22 cellular contexts compared by ENCODE assay signal in the genomic region with DNA sequence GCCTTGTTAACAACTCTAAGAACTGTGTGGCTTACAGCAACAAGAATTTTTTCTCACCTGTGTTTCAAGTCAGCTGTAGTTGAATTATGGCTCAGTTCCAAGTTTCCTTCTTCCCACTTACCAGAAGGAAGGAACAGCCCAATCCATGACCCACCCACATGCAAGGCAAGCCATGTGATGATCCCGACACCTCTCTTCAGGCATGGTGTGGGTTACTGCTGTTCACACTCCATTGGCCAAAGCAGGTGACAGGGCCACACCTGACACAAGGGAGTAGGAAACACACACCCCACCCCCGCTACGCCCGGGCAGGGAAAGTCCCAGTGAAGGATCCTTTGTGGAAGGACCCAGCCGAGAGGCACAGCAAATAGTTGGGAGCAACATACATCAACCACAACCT. TPM values are rescaled to one million over a fixed set of nuclear protein-coding genes. Genes with fewer than 3 reads are reported as not detected.
DNase-seq lines count a peak whose midpoint lies in the region; ATAC-seq, FAIRE-seq and TF ChIP-seq lines count a peak whose summit lies in the region.
"Had no signal": no experiment of that assay in that cellular context is flagged by ENCODE, and none has a peak within 500 bp of the region (broad histone marks: within the 10 kb centered on the region; RNA-seq: fewer than 3 reads in every experiment).

No MANE protein-coding gene starts in this region.

- H3K36me3 Mint-ChIP-seq in naive thymus-derived CD4-positive, alpha-beta T cell = no peaks in the 10 kb centered on the region
- H3K36me3 Mint-ChIP-seq: CD4-positive, alpha-beta memory T cell; natural killer cell had no signal

- H3K4me3 Mint-ChIP-seq in naive thymus-derived CD4-positive, alpha-beta T cell = peak overlapping the region in 1 of 10 donors; percentile 6
- H3K4me3 Mint-ChIP-seq: activated naive CD4-positive, alpha-beta T cell treated with anti-CD3 and anti-CD28 coated beads for 36 hours; activated T-cell treated with anti-CD3 and anti-CD28 coated beads, Interleukin-2, amount 50 U/mL, for 4 hours; CD4-positive, alpha-beta memory T cell; natural killer cell had no signal

- RAD21 ChIA-PET in GM12878 (lab: Charles Lee; ENCODE audit: unreplicated experiment) = interaction anchor here (1.1 to 1.5 kb wide), 3 partner anchors 24 to 59 kb away, joined by 4 to 6 read pairs (median 4); no protein-coding TSS in a partner anchor

- peak overlapping the region; percentile 91 for H2AK5ac ChIP-seq in mesenchymal stem cell (ENCODE audit: low read length, severe bottlenecking)

- H3K4me1 ChIP-seq in liver (ENCODE audit: control insufficient read depth in 4 of 4, insufficient read depth in 4 of 4, low read length in 3 of 4) (peaks cover 4 to 31% (median 21%) of the 10 kb centered on the region in 4 donors), HepG2 (ENCODE audit: insufficient read depth, low read length) (peaks cover 19% of the 10 kb centered on the region), GM12878 (ENCODE audit: control insufficient read depth, insufficient read depth, low read length) (no peaks in the 10 kb centered on the region), mesenchymal stem cell (ENCODE audit: control insufficient read depth, insufficient read depth, low read depth, low read length) (peaks cover 17% of the 10 kb centered on the region), upper lobe of right lung (peaks cover 41% of the 10 kb centered on the region)
- H3K4me1 ChIP-seq in naive thymus-derived CD4-positive, alpha-beta T cell (ENCODE audit: control insufficient read depth in 2 of 2, insufficient read depth in 2 of 2, low read length in 2 of 2) = peaks cover 0 to 43% of the 10 kb centered on the region in 2 donors

- H2BK5ac ChIP-seq in mesenchymal stem cell (ENCODE audit: low read depth, low read length, poor library complexity, severe bottlenecking) = peak overlapping the region; percentile 59

- H3K27me3 ChIP-seq in liver (ENCODE audit: control insufficient read depth in 4 of 4, insufficient read depth in 4 of 4, low read length in 3 of 4) = no peaks in the 10 kb centered on the region
- H3K27me3 ChIP-seq in HepG2 (ENCODE audit: control insufficient read depth in 1 of 2, insufficient read depth in 2 of 2, low read length in 2 of 2) = no peaks in the 10 kb centered on the region
- H3K27me3 ChIP-seq in GM12878 (replicated peaks in 1 of 2; ENCODE audit: control insufficient read depth in 2 of 2, insufficient read depth in 2 of 2, low read length in 1 of 2) = no peaks in the 10 kb centered on the region
- no peaks in the 10 kb centered on the region for H3K27me3 ChIP-seq in mesenchymal stem cell (ENCODE audit: control insufficient read depth in 1 of 2, insufficient read depth in 1 of 2, low read length in 2 of 2)
- H3K27me3 ChIP-seq in upper lobe of right lung = no peaks in the 10 kb centered on the region
- H3K27me3 ChIP-seq in naive thymus-derived CD4-positive, alpha-beta T cell (ENCODE audit: control insufficient read depth in 2 of 2, insufficient read depth in 2 of 2, low read length in 2 of 2) = no peaks in the 10 kb centered on the region
- H3K27me3 ChIP-seq: hepatocyte had no signal

- no peaks in the 10 kb centered on the region for H3K9me3 ChIP-seq in liver (ENCODE audit: control insufficient read depth in 4 of 4, low read length in 3 of 4)
- no peaks in the 10 kb centered on the region for H3K9me3 ChIP-seq in HepG2 (ENCODE audit: low read length)
- no peaks in the 10 kb centered on the region for H3K9me3 ChIP-seq in GM12878 (replicated peaks; ENCODE audit: control insufficient read depth, insufficient read depth, low read length)
- no peaks in the 10 kb centered on the region for H3K9me3 ChIP-seq in mesenchymal stem cell (ENCODE audit: control insufficient read depth, low read length)
- H3K9me3 ChIP-seq in upper lobe of right lung = no peaks in the 10 kb centered on the region
- no peaks in the 10 kb centered on the region for H3K9me3 ChIP-seq in naive thymus-derived CD4-positive, alpha-beta T cell (ENCODE audit: control insufficient read depth in 2 of 3, low read length in 3 of 3)
- H3K9me3 ChIP-seq: thoracic aorta had no signal

- CTCF ChIA-PET in HepG2 (lab: Yijun Ruan, JAX; ENCODE audit: low intra/inter-chr PET ratio, low total read pairs) (no interaction called here), GM12878 (lab: Yijun Ruan, JAX) (interaction anchor here (1.3 to 3.5 kb wide), 5 partner anchors 19 to 105 kb away, joined by 3 to 16 read pairs (median 5); no protein-coding TSS in a partner anchor)
- CTCF ChIA-PET in naive thymus-derived CD4-positive, alpha-beta T cell (lab: Charles Lee) = no interaction called here

- peak overlapping the region; percentile 69 to 94 for H2BK12ac ChIP-seq in mesenchymal stem cell (ENCODE audit: low read length in 2 of 2)

- intact Hi-C loops in HepG2 (cut with micrococcal nuclease; ENCODE audit: unreplicated experiment) = no loop called here
- intact Hi-C loops in GM12878 (cut with micrococcal nuclease; ENCODE audit: unreplicated experiment) = no loop called here
- intact Hi-C loops in upper lobe of right lung (cut with DNase I) = no loop called here
- intact Hi-C loops in naive thymus-derived CD4-positive, alpha-beta T cell (cut with micrococcal nuclease) = no loop called here

- H3K4me2 ChIP-seq in HepG2 (ENCODE audit: low read depth, low read length) = no peak overlapping the region
- H3K4me2 ChIP-seq in GM12878 (ENCODE audit: control insufficient read depth, insufficient read depth) = no peak overlapping the region
- no peak overlapping the region for H3K4me2 ChIP-seq in mesenchymal stem cell (ENCODE audit: low read length, poor library complexity, severe bottlenecking)
- H3K4me2 ChIP-seq: hepatocyte had no signal

- H3K9ac ChIP-seq in liver (ENCODE audit: low read depth in 1 of 2, low read length in 2 of 2) = no peak overlapping the region
- H3K9ac ChIP-seq in HepG2 (ENCODE audit: insufficient read depth, low read depth, low read length) = no peak overlapping the region
- no peak overlapping the region for H3K9ac ChIP-seq in GM12878 (ENCODE audit: control insufficient read depth, insufficient read depth, low read length)
- H3K9ac ChIP-seq in mesenchymal stem cell (ENCODE audit: low read length) = no peak overlapping the region

- POLR2A ChIA-PET in HepG2 (lab: Yijun Ruan, JAX) = no interaction called here
- POLR2A ChIA-PET in GM12878 (lab: Charles Lee) = no interaction called here
- POLR2A ChIA-PET in naive thymus-derived CD4-positive, alpha-beta T cell (lab: Charles Lee) = interaction anchor here (0.7 to 2.6 kb wide), 5 partner anchors 7 to 20 kb away, joined by 3 to 15 read pairs (median 3); no protein-coding TSS in a partner anchor

- no peaks in the 10 kb centered on the region for H3K79me2 ChIP-seq in HepG2 (ENCODE audit: insufficient read depth, low read length)
- H3K79me2 ChIP-seq in GM12878 (ENCODE audit: control insufficient read depth, insufficient read depth, low read length) = no peaks in the 10 kb centered on the region
- H3K79me2 ChIP-seq: hepatocyte had no signal

- DNase-seq in HepG2 (ENCODE audit: low spot score) (no peak), GM12878 (ENCODE audit: low read depth, low spot score) (no peak), mesenchymal stem cell (no peak), upper lobe of right lung (no peak), NCI-H2081 treated with DMSO at 0.1 percent for 48 hours (lab: John Stamatoyannopoulos, UW) (no peak)
- no peak for DNase-seq in naive thymus-derived CD4-positive, alpha-beta T cell
- DNase-seq: activated CD4-positive, CD25-positive, alpha-beta regulatory T cell treated with anti-CD3 and anti-CD28 coated beads, Interleukin-2, amount 50 U/mL, for 72 hours; activated naive CD4-positive, alpha-beta T cell treated with anti-CD3 and anti-CD28 coated beads for 36 hours; activated T-cell treated with anti-CD3 and anti-CD28 coated beads, Interleukin-2, amount 50 U/mL, for 4 hours; CD4-positive, alpha-beta memory T cell; GOT3; natural killer cell; NCI-H1417; NCI-H446; stimulated activated CD4-positive, alpha-beta T cell treated with anti-CD3 and anti-CD28 coated beads, Interleukin-2, amount 100 ng/mL, for 24 hours; stimulated activated naive CD4-positive, alpha-beta T cell had no signal

- H3K4me1 Mint-ChIP-seq in naive thymus-derived CD4-positive, alpha-beta T cell = peaks cover 13 to 59% (median 32%) of the 10 kb centered on the region in 7 donors

- H3K36me3 ChIP-seq in liver (ENCODE audit: control insufficient read depth in 4 of 4, insufficient read depth in 3 of 4, low read depth in 1 of 4, low read length in 3 of 4) (no peaks in the 10 kb centered on the region), HepG2 (replicated peaks in 1 of 2; ENCODE audit: control insufficient read depth in 1 of 2, insufficient read depth in 2 of 2, low read length in 2 of 2) (no peaks in the 10 kb centered on the region), GM12878 (ENCODE audit: control insufficient read depth in 2 of 2, insufficient read depth in 2 of 2, low read length in 1 of 2) (no peaks in the 10 kb centered on the region), mesenchymal stem cell (ENCODE audit: control insufficient read depth in 1 of 2, insufficient read depth in 2 of 2, low read depth in 1 of 2, low read length in 2 of 2) (no peaks in the 10 kb centered on the region), upper lobe of right lung (no peaks in the 10 kb centered on the region)
- no peaks in the 10 kb centered on the region for H3K36me3 ChIP-seq in naive thymus-derived CD4-positive, alpha-beta T cell (ENCODE audit: control insufficient read depth in 2 of 3, insufficient read depth in 3 of 3, low read length in 3 of 3)
- H3K36me3 ChIP-seq: thoracic aorta had no signal

- peak overlapping the region in 4 of 9 donors; percentile 10 to 86 (median 70) for H3K27ac Mint-ChIP-seq in naive thymus-derived CD4-positive, alpha-beta T cell
- H3K27ac Mint-ChIP-seq: activated naive CD4-positive, alpha-beta T cell treated with anti-CD3 and anti-CD28 coated beads for 36 hours; natural killer cell; progenitor cell of endocrine pancreas had no signal

- H2AFZ ChIP-seq in HepG2 (ENCODE audit: low read length) (no peak overlapping the region), GM12878 (ENCODE audit: control insufficient read depth, low read depth, low read length) (no peak overlapping the region), mesenchymal stem cell (ENCODE audit: low read depth, low read length) (no peak overlapping the region)
- H2AFZ ChIP-seq: hepatocyte had no signal

- no peak overlapping the region for H3K4ac ChIP-seq in mesenchymal stem cell (ENCODE audit: low read depth in 1 of 2, low read length in 2 of 2)

- peak overlapping the region in 1 of 2 experiments; percentile 68 for H3K14ac ChIP-seq in mesenchymal stem cell (ENCODE audit: low read length in 2 of 2)

- no peak overlapping the region for H2BK120ac ChIP-seq in mesenchymal stem cell (ENCODE audit: low read depth, low read length)

- peak overlapping the region; percentile 64 to 95 for H3K18ac ChIP-seq in mesenchymal stem cell (ENCODE audit: low read depth in 1 of 2, low read length in 2 of 2)

- no peak overlapping the region for H2BK15ac ChIP-seq in mesenchymal stem cell (ENCODE audit: low read depth, poor library complexity, severe bottlenecking)

- no peak for TF ChIP-seq CTCF in liver (IDR thresholded peaks at IDR 0.05; ENCODE audit: low read depth, low read length, missing input control)
- TF ChIP-seq CTCF in HepG2 (CRISPR knock-in tag; IDR thresholded peaks at IDR 0.05) = no peak
- TF ChIP-seq CTCF in GM12878 (IDR thresholded peaks at IDR 0.05 in 2 of 3, conservative IDR thresholded peaks at IDR 0.05 in 1 of 3; ENCODE audit: control insufficient read depth in 2 of 3, extremely low read depth in 1 of 3, insufficient read depth in 1 of 3, low read depth in 3 of 3, low read length in 3 of 3) = no peak
- TF ChIP-seq CTCF in upper lobe of right lung (IDR thresholded peaks at IDR 0.05) = no peak

- TF ChIP-seq EP300 in HepG2 (IDR thresholded peaks at IDR 0.05; ENCODE audit: low read depth in 2 of 2, low read length in 2 of 2) (no peak), HepG2 (CRISPR knock-in tag; IDR thresholded peaks at IDR 0.05; ENCODE audit: borderline replicate concordance) (no peak), GM12878 (IDR thresholded peaks at IDR 0.05; ENCODE audit: borderline replicate concordance in 1 of 2, control insufficient read depth in 1 of 2, low read depth in 2 of 2, low read length in 2 of 2) (no peak)

- SMC1A ChIA-PET in GM12878 (lab: Charles Lee; ENCODE audit: uncharacterized antibody, unreplicated experiment) = interaction anchor here (1.3 to 5.7 kb wide), 8 partner anchors 12 to 73 kb away, joined by 3 to 57 read pairs (median 6); no protein-coding TSS in a partner anchor

- H4K20me1 ChIP-seq in HepG2 (ENCODE audit: insufficient read depth, low read length) (no peaks in the 10 kb centered on the region), GM12878 (ENCODE audit: control insufficient read depth, insufficient read depth) (no peaks in the 10 kb centered on the region)

- H3K27ac ChIP-seq in liver (ENCODE audit: low read depth in 1 of 2, low read length in 2 of 2) (peak overlapping the region; percentile 50 to 65), HepG2 (ENCODE audit: extremely low read length, insufficient read depth, low read length) (no peak overlapping the region), GM12878 (ENCODE audit: control insufficient read depth, insufficient read depth) (no peak overlapping the region), mesenchymal stem cell (ENCODE audit: low read length, poor library complexity, severe bottlenecking) (peak overlapping the region; percentile 27), upper lobe of right lung (no peak overlapping the region)
- H3K27ac ChIP-seq in naive thymus-derived CD4-positive, alpha-beta T cell (ENCODE audit: low read depth, low read length) = no peak overlapping the region
- H3K27ac ChIP-seq: hepatocyte, thoracic aorta had no signal

- no peak overlapping the region for H4K8ac ChIP-seq in mesenchymal stem cell (ENCODE audit: low read length)

- ATAC-seq in HepG2 (no peak), GM12878 (no peak), upper lobe of right lung (peak; percentile 34), HG02981 (IDR thresholded peaks at IDR 0.05; ENCODE audit: unreplicated experiment) (no peak)
- no peak for ATAC-seq in naive thymus-derived CD4-positive, alpha-beta T cell
- ATAC-seq: activated T-cell treated with anti-CD3 and anti-CD28 coated beads, Interleukin-2, amount 50 U/mL, for 4 hours; natural killer cell had no signal

- WGBS in liver = 69% methylated on average over 5 of the region's 5 CpGs
- WGBS in HepG2 (ENCODE audit: low lambda C conversion rate) = 75% methylated on average over 4 of the region's 5 CpGs
- WGBS in GM12878 (ENCODE audit: insufficient coverage, insufficient replicate concordance, low lambda C conversion rate, missing lambda C conversion rate) = 14% methylated on average over 5 of the region's 5 CpGs
- 95% methylated on average over 5 of the region's 5 CpGs for WGBS in mesenchymal stem cell

- TF ChIP-seq POLR2A in HepG2 (IDR thresholded peaks at IDR 0.05; ENCODE audit: insufficient read depth in 1 of 2, low read depth in 2 of 2, low read length in 2 of 2) (no peak), GM12878 (IDR thresholded peaks at IDR 0.05; ENCODE audit: low read depth, low read length) (no peak)

- H3K9me3 Mint-ChIP-seq in naive thymus-derived CD4-positive, alpha-beta T cell = no peaks in the 10 kb centered on the region
- H3K9me3 Mint-ChIP-seq: activated naive CD4-positive, alpha-beta T cell treated with anti-CD3 and anti-CD28 coated beads for 36 hours; activated T-cell treated with anti-CD3 and anti-CD28 coated beads, Interleukin-2, amount 50 U/mL, for 4 hours; CD4-positive, alpha-beta memory T cell; natural killer cell had no signal

- H4K91ac ChIP-seq in mesenchymal stem cell (ENCODE audit: low read length) = peak overlapping the region; percentile 20

- TF ChIP-seq RAD21 in liver (IDR thresholded peaks at IDR 0.05) (no peak), HepG2 (CRISPR knock-in tag; IDR thresholded peaks at IDR 0.05) (no peak), GM12878 (IDR thresholded peaks at IDR 0.05; ENCODE audit: insufficient read depth, low read depth, low read length) (no peak)

- no peak overlapping the region for H3K23ac ChIP-seq in mesenchymal stem cell (ENCODE audit: low read length in 2 of 2)

- BruUV-seq in HepG2 (replicated peaks; lab: Mats Ljungman, UMichigan) (no TSS peak), GM12878 (replicated peaks; lab: Mats Ljungman, UMichigan) (no TSS peak)

- in situ Hi-C loops in HepG2 (cut with HindIII; ENCODE audit: extremely low pct_ligation_motif_present, low pct_unique_long_range_greater_than_20kb) (no loop called here), GM12878 (cut with MboI) (no loop called here)

- peaks cover 0 to 5% (median 0%) of the 10 kb centered on the region in 5 donors for H3K27me3 Mint-ChIP-seq in naive thymus-derived CD4-positive, alpha-beta T cell

- FAIRE-seq in HepG2 (lab: Jason Lieb, UNC) (no peak), GM12878 (lab: Jason Lieb, UNC) (no peak)
- FAIRE-seq: GM12891 had no signal

- H3K4me3 ChIP-seq in liver (ENCODE audit: low read depth in 1 of 3, low read length in 3 of 3) (no peak overlapping the region), HepG2 (replicated peaks in 1 of 3; ENCODE audit: insufficient read depth in 1 of 3, low read depth in 2 of 3, low read length in 3 of 3) (no peak overlapping the region), GM12878 (no peak overlapping the region), mesenchymal stem cell (ENCODE audit: insufficient read depth in 1 of 2, low read depth in 1 of 2, low read length in 2 of 2) (no peak overlapping the region), upper lobe of right lung (no peak overlapping the region)
- no peak overlapping the region for H3K4me3 ChIP-seq in naive thymus-derived CD4-positive, alpha-beta T cell (ENCODE audit: low read length)
- H3K4me3 ChIP-seq: hepatocyte, thoracic aorta had no signal

- H3K79me1 ChIP-seq in mesenchymal stem cell (replicated peaks; ENCODE audit: low read length, poor library complexity, severe bottlenecking) = no peaks in the 10 kb centered on the region

RNA-seq across cellular contexts. Expression of gene KCNJ15, which starts 36.3 kb away (rescaled TPM):
- total RNA-seq in liver (1 to 10 TPM in 1 of 2 donors, under 1 TPM in 1; 0.61 to 4.8 TPM), HepG2 (2016; rRNA removed; fragmentation: Illumina TruSeq; extraction: Trizol) (not detected in 2 replicates), GM12878 (2014; rRNA removed) (not detected in 2 replicates), GM12878 (2014; rRNA removed; fragmentation: Illumina TruSeq; extraction: Trizol) (not detected in 2 replicates), GM12878 (2021) (0.46 and 0.56 TPM in 2 replicates), upper lobe of right lung (80.1 TPM)
- polyA plus RNA-seq in liver (1 to 10 TPM; 1.0 to 3.5 TPM), HepG2 (2011; rRNA removed) (not detected in 2 replicates), GM12878 (2011; rRNA removed) (1.9 and 2.7 TPM in 2 replicates), GM12878 (2014; fragmentation: Illumina TruSeq; extraction: Trizol) (0.19 TPM in 1 of 2 replicates, not detected in the other), GM12878 (2014; fragmentation: Nextera tagmentation; extraction: Ambion mirVana) (under 1 TPM in 1 of 2 experiments, not detected in 1; 0.05 TPM), GM12878 (2014; rRNA removed) (0.16 TPM in 1 of 2 replicates, not detected in the other), GM12878 (2016; fragmentation: Nextera tagmentation; extraction: Ambion mirVana) (not detected)
- total RNA-seq in HepG2 (2016; cell fraction: cytosol; rRNA removed; fragmentation: Illumina TruSeq; extraction: Trizol; ENCODE audit: low read depth) = not detected in 2 replicates
- not detected in 2 replicates for total RNA-seq in HepG2 (2016; cell fraction: insoluble cytoplasmic fraction; rRNA removed; fragmentation: Illumina TruSeq; extraction: Trizol)
- not detected in 2 replicates for total RNA-seq in HepG2 (2016; cell fraction: membrane; rRNA removed; fragmentation: Illumina TruSeq; extraction: Trizol)
- not detected in 2 replicates for total RNA-seq in HepG2 (2016; cell fraction: nucleus; rRNA removed; fragmentation: Illumina TruSeq; extraction: Trizol)
- not detected in 2 replicates for polyA plus RNA-seq in HepG2 (2011; cell fraction: cytosol; rRNA removed)
- polyA plus RNA-seq in HepG2 (2011; cell fraction: nucleus; rRNA removed) = not detected in 2 replicates
- not detected in 2 replicates for polyA plus RNA-seq in HepG2 (2012)
- polyA plus RNA-seq in HepG2 (2016; cell fraction: cytosol; fragmentation: Illumina TruSeq; extraction: Trizol; ENCODE audit: low read depth) = not detected in 2 replicates
- not detected in 2 replicates for polyA plus RNA-seq in HepG2 (2016; cell fraction: insoluble cytoplasmic fraction; fragmentation: Illumina TruSeq; extraction: Trizol; ENCODE audit: low read depth)
- polyA plus RNA-seq in HepG2 (2016; cell fraction: membrane; fragmentation: Illumina TruSeq; extraction: Trizol; ENCODE audit: low read depth) = not detected in 2 replicates
- polyA plus RNA-seq in HepG2 (2016; cell fraction: nucleus; fragmentation: Illumina TruSeq; extraction: Trizol; ENCODE audit: insufficient read depth, low read depth) = not detected in 2 replicates
- 2.6 TPM in 1 of 2 replicates, not detected in the other for polyA minus RNA-seq in HepG2 (2011; rRNA and poly(A)+ RNA removed; ENCODE audit: low replicate concordance)
- polyA minus RNA-seq in HepG2 (2011; cell fraction: cytosol; rRNA and poly(A)+ RNA removed) = not detected in 2 replicates
- polyA minus RNA-seq in HepG2 (2011; cell fraction: nucleus; rRNA and poly(A)+ RNA removed) = not detected in 2 replicates
- total RNA-seq in GM12878 (2013; cell fraction: nucleolus; rRNA removed) = 0.33 and 0.91 TPM in 2 replicates
- polyA plus RNA-seq in GM12878 (2011; ENCODE audit: low read depth) = not detected
- polyA plus RNA-seq in GM12878 (2011; cell fraction: cytosol; rRNA removed) = 1.5 and 1.8 TPM in 2 replicates
- polyA plus RNA-seq in GM12878 (2011; cell fraction: nucleus; rRNA removed) = 2.4 and 2.5 TPM in 2 replicates
- 0.08 and 0.34 TPM in 2 replicates for polyA plus RNA-seq in GM12878 (2012)
- 3.7 and 4.2 TPM in 2 replicates for polyA minus RNA-seq in GM12878 (2011; rRNA and poly(A)+ RNA removed)
- 0.40 and 1.2 TPM in 2 replicates for polyA minus RNA-seq in GM12878 (2011; cell fraction: cytosol; rRNA and poly(A)+ RNA removed)
- polyA minus RNA-seq in GM12878 (2011; cell fraction: nucleus; rRNA and poly(A)+ RNA removed) = 0.24 and 0.57 TPM in 2 replicates
- polyA plus RNA-seq in mesenchymal stem cell (2013, experiment 1 of 2) = 0.99 TPM
- polyA plus RNA-seq in mesenchymal stem cell (2013, experiment 2 of 2) = 1.00 TPM
- 1 to 10 TPM in 1 of 5 experiments, under 1 TPM in 3, not detected in 1; 0.16 to 1.1 (median 0.70) TPM for total RNA-seq in naive thymus-derived CD4-positive, alpha-beta T cell
- polyA plus RNA-seq in naive thymus-derived CD4-positive, alpha-beta T cell = not detected

Comparison
In these comparisons a context has a peak if more than half of its experiments do, and no peak if none do; other contexts are left out.
1. H3K27ac ChIP-seq: peak in liver (2 of 2) and mesenchymal stem cell (single experiment); none in HepG2 (single experiment), GM12878 (single experiment), upper lobe of right lung (single experiment) and naive thymus-derived CD4-positive, alpha-beta T cell (single experiment).
2. RNA of gene KCNJ15, which starts 36.3 kb away (total RNA-seq): 80.1 TPM in upper lobe of right lung (single experiment); 0.61 to 4.8 TPM in liver, 0.16 to 1.1 TPM in naive thymus-derived CD4-positive, alpha-beta T cell, not detected in HepG2 and 0.33 to 0.91 TPM in GM12878; every median in the first group is over 10 times any median in the second.